25 cellular contexts compared by ENCODE assay signal in the genomic region with DNA sequence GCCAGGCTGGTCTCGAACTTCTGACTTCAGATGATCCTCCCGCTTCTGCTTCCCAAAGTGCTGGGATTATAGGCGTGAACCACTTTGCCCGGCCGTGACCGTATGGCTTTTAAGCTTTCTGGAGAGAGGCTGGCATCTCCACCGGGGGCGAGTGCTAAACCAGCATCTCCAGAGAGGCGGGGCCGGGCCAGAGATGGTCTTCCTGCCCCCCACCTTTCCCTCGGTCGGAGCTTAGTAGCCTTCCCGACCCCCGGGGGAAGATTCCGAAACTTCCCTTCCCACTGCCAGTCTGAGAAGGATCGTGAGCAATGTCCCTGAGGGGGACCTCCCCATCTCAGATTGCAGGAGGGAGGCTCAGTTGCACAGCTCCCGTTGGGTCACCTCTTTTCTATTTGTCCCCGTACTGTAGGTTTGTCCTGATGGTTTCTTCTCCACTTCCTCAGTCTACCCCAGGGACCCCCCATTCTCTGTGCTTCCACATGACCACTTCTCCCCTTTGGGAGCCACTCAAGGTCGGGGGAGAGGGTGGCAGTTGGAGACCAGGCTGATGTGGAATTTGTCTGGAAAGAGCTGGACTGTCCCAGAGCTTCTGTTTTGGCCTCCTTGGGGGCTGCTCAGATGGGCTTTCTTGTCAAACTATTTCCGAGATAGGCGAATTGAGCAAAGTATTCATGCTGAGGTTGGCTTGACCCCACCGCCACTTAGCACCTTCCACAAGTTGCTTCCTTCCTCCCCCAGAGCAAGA. TPM values are rescaled to one million over a fixed set of nuclear protein-coding genes. Genes with fewer than 3 reads are reported as not detected.
DNase-seq lines count a peak whose midpoint lies in the region; ATAC-seq and TF ChIP-seq lines count a peak whose summit lies in the region.
"Had no signal": no experiment of that assay in that cellular context is flagged by ENCODE, and none has a peak within 500 bp of the region (broad histone marks: within the 10 kb centered on the region; RNA-seq: fewer than 3 reads in every experiment).

No MANE protein-coding gene starts in this region.

- H2AFZ ChIP-seq in SK-N-SH (ENCODE audit: low read depth), result no peak overlapping the region

- no peaks in the 10 kb centered on the region for H4K20me1 ChIP-seq in SK-N-SH (ENCODE audit: insufficient read depth)

- no peak for TF ChIP-seq POLR2A in prostate gland (IDR thresholded peaks at IDR 0.05)

- H3K79me2 ChIP-seq in SK-N-SH (ENCODE audit: insufficient read depth), result no peaks in the 10 kb centered on the region

- H3K4me1 ChIP-seq in SK-N-SH (ENCODE audit: control insufficient read depth in 1 of 2, insufficient read depth in 2 of 2, low read depth in 1 of 2, low read length in 1 of 2), result peaks cover 0 to under 1% of the 10 kb centered on the region in 2 experiments; a peak in 2 of 4 replicates
- peaks cover 24% of the 10 kb centered on the region for H3K4me1 ChIP-seq in NT2/D1 (ENCODE audit: insufficient read depth, insufficient read length)
- peaks cover 41% of the 10 kb centered on the region for H3K4me1 ChIP-seq in skeletal muscle satellite cell (ENCODE audit: control insufficient read depth, insufficient read depth, low read length)
- no peaks in the 10 kb centered on the region for H3K4me1 ChIP-seq in prostate gland (replicated peaks)
- H3K4me1 ChIP-seq: adrenal gland had no signal

- H3K4me3 ChIP-seq in SK-N-SH (ENCODE audit: low read depth in 2 of 2, low read length in 1 of 2) (no peak overlapping the region), NT2/D1 (ENCODE audit: insufficient read length, low read depth) (no peak overlapping the region), iPS-18c (ENCODE audit: insufficient read depth, low read depth, low read length) (peak overlapping the region; percentile 5; the same call in 1 of the 2 replicates), skeletal muscle satellite cell (ENCODE audit: low read length) (no peak overlapping the region), prostate gland (no peak overlapping the region)
- H3K4me3 ChIP-seq: adrenal gland, spleen had no signal

- H3K36me3 ChIP-seq in SK-N-SH (replicated peaks in 1 of 2; ENCODE audit: control insufficient read depth in 1 of 2, insufficient read depth in 2 of 2, low read length in 1 of 2) (no peaks in the 10 kb centered on the region), NT2/D1 (ENCODE audit: insufficient read depth, insufficient read length, low read length) (peaks cover 59% of the 10 kb centered on the region), skeletal muscle satellite cell (ENCODE audit: insufficient read depth, low read length) (peaks cover 3% of the 10 kb centered on the region), prostate gland (no peaks in the 10 kb centered on the region)
- H3K36me3 ChIP-seq: adrenal gland, breast epithelium, spleen had no signal

- H3K9me3 ChIP-seq in SK-N-SH, result no peaks in the 10 kb centered on the region
- H3K9me3 ChIP-seq in NT2/D1 (ENCODE audit: insufficient read depth, low read length), result no peaks in the 10 kb centered on the region
- no peaks in the 10 kb centered on the region for H3K9me3 ChIP-seq in iPS-18c (ENCODE audit: control insufficient read depth, insufficient read depth, low read length)
- H3K9me3 ChIP-seq in skeletal muscle satellite cell (replicated peaks; ENCODE audit: low read length), result no peaks in the 10 kb centered on the region
- no peaks in the 10 kb centered on the region for H3K9me3 ChIP-seq in prostate gland
- H3K9me3 ChIP-seq: adrenal gland, breast epithelium, spleen had no signal

- ATAC-seq in SK-N-SH treated with all-trans-retinoic acid at 6 μM for 48 hours, result no peak
- ATAC-seq: CD8-positive, alpha-beta T cell had no signal

- H3K9me2 ChIP-seq in SK-N-SH, result no peaks in the 10 kb centered on the region

- H3K27ac ChIP-seq in SK-N-SH (ENCODE audit: low read depth in 2 of 2, low read length in 1 of 2) (no peak overlapping the region), caudate nucleus (ENCODE audit: low read depth, low read length) (no peak overlapping the region), prostate gland (no peak overlapping the region)
- H3K27ac ChIP-seq: 22Rv1, adrenal gland, breast epithelium, spleen had no signal

- WGBS in SK-N-SH (ENCODE audit: low lambda C conversion rate), result 19% methylated on average over 19 of the region's 22 CpGs
- WGBS in prostate gland, result 67% methylated on average over 21 of the region's 22 CpGs

- no peak for TF ChIP-seq EP300 in SK-N-SH (IDR thresholded peaks at IDR 0.05; ENCODE audit: borderline replicate concordance in 1 of 2, low read depth in 1 of 2, low read length in 1 of 2)

- TF ChIP-seq RAD21 in SK-N-SH (IDR thresholded peaks at IDR 0.05; ENCODE audit: low read length), result no peak

- POLR2A ChIA-PET in SK-N-SH (lab: Yijun Ruan, JAX), result no interaction called here

- H3K9ac ChIP-seq in SK-N-SH, result no peak overlapping the region
- peak overlapping the region; percentile 2 for H3K9ac ChIP-seq in NT2/D1 (ENCODE audit: insufficient read length, low read depth)
- H3K9ac ChIP-seq in skeletal muscle satellite cell (ENCODE audit: low read depth, low read length), result no peak overlapping the region

- H3K4me2 ChIP-seq in SK-N-SH (no peak overlapping the region), skeletal muscle satellite cell (ENCODE audit: low read length) (peak overlapping the region; percentile 40)

- H3K27me3 ChIP-seq in SK-N-SH (ENCODE audit: insufficient read depth) (peaks cover 89% of the 10 kb centered on the region), NT2/D1 (ENCODE audit: insufficient read depth, insufficient read length) (no peaks in the 10 kb centered on the region), skeletal muscle satellite cell (ENCODE audit: control insufficient read depth, insufficient read depth, low read length) (peaks cover 3% of the 10 kb centered on the region), prostate gland (replicated peaks; ENCODE audit: insufficient read depth) (peaks cover 31% of the 10 kb centered on the region)

- intact Hi-C loops in prostate gland (cut with DNase I), result no loop called here

- no peak for DNase-seq in SK-N-SH
- no peak for DNase-seq in NT2/D1 (ENCODE audit: low read depth, low spot score)
- DNase-seq in kidney tubule cell (ENCODE audit: low spot score), result no peak
- DNase-seq in caudate nucleus (lab: John Stamatoyannopoulos, UW), result no peak
- no peak for DNase-seq in prostate gland (ENCODE audit: low spot score)
- DNase-seq: activated CD4-positive, alpha-beta T cell treated with anti-CD3 and anti-CD28 coated beads, Interleukin-2, amount 50 U/mL, for 4 hours; AML-193; CD8-positive, alpha-beta T cell; DMS53; GDM1; NCI-H2081 treated with DMSO at 0.1 percent for 48 hours; NCI-H510A treated with DMSO at 0.1 percent for 48 hours; spleen; stimulated activated CD4-positive, alpha-beta T cell treated with anti-CD3 and anti-CD28 coated beads, Interleukin-4, amount 100 ng/mL, for 1 hour; stimulated activated naive CD4-positive, alpha-beta T cell treated with Interleukin-2 at 50 U/mL for 16 hours; T-helper 9 cell had no signal

- CTCF ChIA-PET in SK-N-SH (lab: Yijun Ruan, JAX), result interaction anchor here (0.7 to 9.7 kb wide), 10 partner anchors 8 to 343 kb away, joined by 3 to 88 read pairs (median 4); no protein-coding TSS in a partner anchor

- peaks cover 13% of the 10 kb centered on the region for H3F3A ChIP-seq in SK-N-SH (replicated peaks; ENCODE audit: insufficient read depth)

- TF ChIP-seq CTCF in SK-N-SH (IDR thresholded peaks at IDR 0.05), result no peak
- no peak for TF ChIP-seq CTCF in prostate gland (IDR thresholded peaks at IDR 0.05)

TF ChIP-seq in SK-N-SH, 30 proteins besides CTCF, POLR2A, EP300 and RAD21 (continues in another document):
- no peak for TF ChIP-seq RXRA (IDR thresholded peaks at IDR 0.05; ENCODE audit: borderline replicate concordance, low read depth)
- TF ChIP-seq CHD2 (IDR thresholded peaks at IDR 0.05; ENCODE audit: low read length, partially characterized antibody), result no peak
- TF ChIP-seq, protein P1, sequence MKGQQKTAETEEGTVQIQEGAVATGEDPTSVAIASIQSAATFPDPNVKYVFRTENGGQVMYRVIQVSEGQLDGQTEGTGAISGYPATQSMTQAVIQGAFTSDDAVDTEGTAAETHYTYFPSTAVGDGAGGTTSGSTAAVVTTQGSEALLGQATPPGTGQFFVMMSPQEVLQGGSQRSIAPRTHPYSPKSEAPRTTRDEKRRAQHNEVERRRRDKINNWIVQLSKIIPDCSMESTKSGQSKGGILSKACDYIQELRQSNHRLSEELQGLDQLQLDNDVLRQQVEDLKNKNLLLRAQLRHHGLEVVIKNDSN (IDR thresholded peaks at IDR 0.05; ENCODE audit: borderline replicate concordance, low read depth), result no peak
- TF ChIP-seq EZH2phosphoT487 (IDR thresholded peaks at IDR 0.05; ENCODE audit: borderline replicate concordance, low read depth), result peak; percentile 67; the same call in 1 of the 2 replicates
- no peak for TF ChIP-seq TAF1 (IDR thresholded peaks at IDR 0.05; ENCODE audit: borderline replicate concordance, low read depth, low read length)
- TF ChIP-seq SMC3 (IDR thresholded peaks at IDR 0.05; ENCODE audit: low read depth, low read length), result no peak

TF ChIP-seq in SK-N-SH treated with all-trans-retinoic acid at 6 μM for 48 hours, 23 proteins besides CTCF, POLR2A, EP300 and RAD21 (continues in another document):
- TF ChIP-seq, protein P2, sequence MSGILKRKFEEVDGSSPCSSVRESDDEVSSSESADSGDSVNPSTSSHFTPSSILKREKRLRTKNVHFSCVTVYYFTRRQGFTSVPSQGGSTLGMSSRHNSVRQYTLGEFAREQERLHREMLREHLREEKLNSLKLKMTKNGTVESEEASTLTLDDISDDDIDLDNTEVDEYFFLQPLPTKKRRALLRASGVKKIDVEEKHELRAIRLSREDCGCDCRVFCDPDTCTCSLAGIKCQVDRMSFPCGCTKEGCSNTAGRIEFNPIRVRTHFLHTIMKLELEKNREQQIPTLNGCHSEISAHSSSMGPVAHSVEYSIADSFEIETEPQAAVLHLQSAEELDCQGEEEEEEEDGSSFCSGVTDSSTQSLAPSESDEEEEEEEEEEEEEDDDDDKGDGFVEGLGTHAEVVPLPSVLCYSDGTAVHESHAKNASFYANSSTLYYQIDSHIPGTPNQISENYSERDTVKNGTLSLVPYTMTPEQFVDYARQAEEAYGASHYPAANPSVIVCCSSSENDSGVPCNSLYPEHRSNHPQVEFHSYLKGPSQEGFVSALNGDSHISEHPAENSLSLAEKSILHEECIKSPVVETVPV (CRISPR knock-in tag; IDR thresholded peaks at IDR 0.05), result no peak
- TF ChIP-seq ZC3H10 (CRISPR knock-in tag; IDR thresholded peaks at IDR 0.05), result no peak
- TF ChIP-seq ARNTL (CRISPR knock-in tag; IDR thresholded peaks at IDR 0.05; ENCODE audit: borderline replicate concordance, low read depth), result no peak

RNA-seq across cellular contexts. Expression of a gene that starts 18.2 kb away (rescaled TPM):
- polyA plus RNA-seq in SK-N-SH (2012; rRNA removed), result 0.02 and 0.05 TPM in 2 replicates
- 0.07 and 0.10 TPM in 2 replicates for polyA plus RNA-seq in SK-N-SH (2012; cell fraction: cytosol; rRNA removed)
- 0.01 and 0.21 TPM in 2 replicates for polyA plus RNA-seq in SK-N-SH (2012; cell fraction: nucleus; rRNA removed)
- 1.3 and 3.3 TPM in 2 replicates for total RNA-seq in skeletal muscle satellite cell (2012; rRNA removed)
- 10 to 100 TPM in 1 of 2 donors, not detected in 1; 10.9 TPM for total RNA-seq in prostate gland
- total RNA-seq: breast epithelium; CD8-positive, alpha-beta T cell; spleen had no signal

RNA-seq across cellular contexts. Expression of a gene that starts 47.0 kb away (rescaled TPM):
- 0.29 and 0.64 TPM in 2 replicates for polyA plus RNA-seq in SK-N-SH (2012; rRNA removed)
- 0.34 and 0.58 TPM in 2 replicates for polyA plus RNA-seq in SK-N-SH (2012; cell fraction: cytosol; rRNA removed)
- polyA plus RNA-seq in SK-N-SH (2012; cell fraction: nucleus; rRNA removed), result 0.19 TPM in 1 of 2 replicates, not detected in the other
- not detected in 2 replicates for total RNA-seq in skeletal muscle satellite cell (2012; rRNA removed)
- total RNA-seq in prostate gland, result not detected
- total RNA-seq: breast epithelium; CD8-positive, alpha-beta T cell; left lobe of liver; RPMI7951; spleen had no signal
- polyA plus RNA-seq: neural cell, spleen had no signal
